ENCODE assay signal across 15 cellular contexts in the genomic region with DNA sequence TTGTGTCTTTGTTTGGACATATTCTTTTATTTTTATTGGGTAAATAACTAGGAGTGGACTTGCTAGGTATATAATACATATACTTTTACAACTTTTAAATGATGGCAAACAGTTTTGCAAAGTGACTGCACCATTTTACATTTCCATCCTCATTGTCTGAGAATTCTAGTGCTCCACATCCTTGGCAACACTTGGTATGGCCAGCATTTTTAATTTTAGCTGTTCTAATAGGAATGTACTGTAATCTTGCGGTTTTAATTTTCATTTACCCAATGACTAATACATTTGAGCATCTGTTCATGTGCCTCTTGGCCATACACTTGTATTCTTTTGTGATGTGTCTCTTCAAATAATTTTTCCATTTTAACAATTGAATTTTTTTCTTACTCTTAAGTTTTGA. TPM values are rescaled to one million over a fixed set of nuclear protein-coding genes. Genes with fewer than 3 reads are reported as not detected.
DNase-seq lines count a peak whose midpoint lies in the region; ATAC-seq, FAIRE-seq and TF ChIP-seq lines count a peak whose summit lies in the region.
"Had no signal": no experiment of that assay in that cellular context is flagged by ENCODE, and none has a peak within 500 bp of the region (broad histone marks: within the 10 kb centered on the region; RNA-seq: fewer than 3 reads in every experiment).

No MANE protein-coding gene starts in this region.

- peaks cover 2% of the 10 kb centered on the region for H3K4me1 Mint-ChIP-seq in astrocyte (ENCODE audit: low read depth, unreplicated experiment)

- no peak overlapping the region for H3K9ac ChIP-seq in astrocyte (ENCODE audit: low read length)
- H3K9ac ChIP-seq: BLaER1 had no signal

- H3K4me2 ChIP-seq in astrocyte (ENCODE audit: low read length), result no peak overlapping the region
- H3K4me2 ChIP-seq: BLaER1 had no signal

- no peak for ATAC-seq in GM21423 (IDR thresholded peaks at IDR 0.05; ENCODE audit: unreplicated experiment)
- ATAC-seq: activated CD8-positive, alpha-beta T cell treated with anti-CD3 and anti-CD28 coated beads for 36 hours had no signal

- FAIRE-seq in astrocyte (lab: Jason Lieb, UNC), result peak; percentile 94

- H3K4me1 ChIP-seq in astrocyte (ENCODE audit: insufficient read depth, low read length), result peaks cover 3% of the 10 kb centered on the region
- H3K4me1 ChIP-seq: BLaER1, prostate gland had no signal

- TF ChIP-seq CTCF in AG10803 (conservative IDR thresholded peaks at IDR 0.05; ENCODE audit: low read length) (no peak), astrocyte (IDR thresholded peaks at IDR 0.05; ENCODE audit: insufficient read depth, low read depth, low read length) (no peak), foreskin fibroblast (IDR thresholded peaks at IDR 0.05; ENCODE audit: low read depth, low read length) (no peak)

- H3K4me3 ChIP-seq in AG10803 (ENCODE audit: low read length), result no peak overlapping the region
- H3K4me3 ChIP-seq in astrocyte (ENCODE audit: insufficient read depth, low read depth, low read length), result no peak overlapping the region
- no peak overlapping the region for H3K4me3 ChIP-seq in foreskin fibroblast (ENCODE audit: low read depth in 1 of 2, low read length in 2 of 2)
- H3K4me3 ChIP-seq: BLaER1, prostate gland had no signal

- no peak overlapping the region for H2AFZ ChIP-seq in astrocyte (ENCODE audit: low read depth, low read length)

- no peaks in the 10 kb centered on the region for H3K27me3 ChIP-seq in astrocyte (ENCODE audit: insufficient read depth, low read length)
- H3K27me3 ChIP-seq: BLaER1 had no signal

- H3K9me3 Mint-ChIP-seq in astrocyte (ENCODE audit: unreplicated experiment), result peaks cover 4% of the 10 kb centered on the region

- peak overlapping the region; percentile 44 for H3K27ac ChIP-seq in astrocyte (ENCODE audit: low read depth, low read length)
- H3K27ac ChIP-seq: BLaER1, prostate gland had no signal

- DNase-seq in AG10803 (ENCODE audit: low read depth) (peak; percentile 94), HPDE6-E6E7 (ENCODE audit: extremely low spot score) (peak; percentile 26), astrocyte (ENCODE audit: low read depth) (peak; percentile 97), foreskin fibroblast (peak; percentile 60 to 81), RKO (ENCODE audit: low spot score) (no peak), ecto neural progenitor cell (ENCODE audit: low spot score) (no peak)
- no peak for DNase-seq in activated CD8-positive, alpha-beta memory T cell treated with anti-CD3 and anti-CD28 coated beads for 24 hours
- DNase-seq: activated CD8-positive, alpha-beta T cell treated with anti-CD3 and anti-CD28 coated beads for 36 hours; amygdala; DMS79 treated with DMSO at 0.1 percent for 48 hours; kidney glomerular epithelial cell had no signal

- H3K27me3 Mint-ChIP-seq in astrocyte (ENCODE audit: low read depth, unreplicated experiment), result no peaks in the 10 kb centered on the region
- H3K27me3 Mint-ChIP-seq: activated CD8-positive, alpha-beta T cell treated with anti-CD3 and anti-CD28 coated beads for 36 hours; IgD-negative memory B cell had no signal

- H3K27ac Mint-ChIP-seq in astrocyte (ENCODE audit: unreplicated experiment), result no peak overlapping the region
- H3K27ac Mint-ChIP-seq: activated CD8-positive, alpha-beta T cell treated with anti-CD3 and anti-CD28 coated beads for 36 hours had no signal

- H3K36me3 ChIP-seq in astrocyte (ENCODE audit: insufficient read depth, low read length), result no peaks in the 10 kb centered on the region
- H3K36me3 ChIP-seq: BLaER1, prostate gland had no signal

- H3K36me3 Mint-ChIP-seq in astrocyte (ENCODE audit: low read depth, unreplicated experiment), result no peaks in the 10 kb centered on the region
- H3K36me3 Mint-ChIP-seq: IgD-negative memory B cell had no signal

- H3K9me3 ChIP-seq in astrocyte (ENCODE audit: insufficient read depth, low read depth, low read length), result no peaks in the 10 kb centered on the region
- H3K9me3 ChIP-seq: prostate gland had no signal

- no peaks in the 10 kb centered on the region for H4K20me1 ChIP-seq in astrocyte (ENCODE audit: insufficient read depth, low read length)
- H4K20me1 ChIP-seq: BLaER1 had no signal

- H3K79me2 ChIP-seq in astrocyte (ENCODE audit: insufficient read depth, low read length), result no peaks in the 10 kb centered on the region

- no peak overlapping the region for H3K4me3 Mint-ChIP-seq in astrocyte (ENCODE audit: unreplicated experiment)
- H3K4me3 Mint-ChIP-seq: activated CD8-positive, alpha-beta T cell treated with anti-CD3 and anti-CD28 coated beads for 36 hours; IgD-negative memory B cell had no signal

RNA-seq across cellular contexts. Expression of a gene that starts 37.0 kb away (rescaled TPM):
- total RNA-seq in astrocyte, result not detected in 2 replicates
- total RNA-seq: activated CD8-positive, alpha-beta T cell treated with anti-CD3 and anti-CD28 coated beads for 36 hours; prostate gland had no signal

Comparison
In these comparisons a context has a peak if more than half of its experiments do, and no peak if none do; other contexts are left out.
1. DNase-seq: peak in AG10803 (single experiment), HPDE6-E6E7 (single experiment), astrocyte (single experiment) and foreskin fibroblast (2 of 2); none in activated CD8-positive, alpha-beta memory T cell treated with anti-CD3 and anti-CD28 coated beads for 24 hours (single experiment), RKO (single experiment) and ecto neural progenitor cell (single experiment).